In genomic region chr22:27107824-27108223, GRCh38 we compare ENCODE assay signal across 10 cellular contexts.
DNase-seq lines count a peak whose midpoint lies in the region; ATAC-seq and TF ChIP-seq lines count a peak whose summit lies in the region.
"Had no signal": no experiment of that assay in that cellular context is flagged by ENCODE, and none has a peak within 500 bp of the region (broad histone marks: within the 10 kb centered on the region; RNA-seq: fewer than 3 reads in every experiment).

No MANE protein-coding gene starts in this region.

- DNase-seq in Calu3 (peak; percentile 91), NCI-H2196 treated with DMSO at 0.1 percent for 48 hours (lab: John Stamatoyannopoulos, UW; ENCODE audit: unreplicated experiment) (peak; percentile 12), dermis blood vessel endothelial cell (peak; percentile 92), non-pigmented ciliary epithelial cell (ENCODE audit: low read depth) (peak; percentile 97), NAMALWA (ENCODE audit: low spot score) (no peak), NCI-H526 treated with DMSO at 0.1 percent for 48 hours (lab: John Stamatoyannopoulos, UW) (no peak)
- no peak for DNase-seq in stimulated activated naive CD4-positive, alpha-beta T cell (lab: John Stamatoyannopoulos, UW)

- no peak for TF ChIP-seq CTCF in Calu3 (IDR thresholded peaks at IDR 0.05; ENCODE audit: unreplicated experiment)

- CTCF ChIA-PET in Calu3 (lab: Charles Lee): interaction anchor here (0.6 to 0.7 kb wide), 2 partner anchors 19 to 1801 kb away, joined by 4 to 8 read pairs; no protein-coding TSS in a partner anchor

- intact Hi-C loops in Calu3 (cut with micrococcal nuclease; ENCODE audit: unreplicated experiment): no loop called here

- peak overlapping the region; percentile 41 for H3K27ac Mint-ChIP-seq in Calu3 (ENCODE audit: unreplicated experiment)
- H3K27ac Mint-ChIP-seq: memory B cell had no signal

- no peak overlapping the region for H3K4me3 Mint-ChIP-seq in Calu3 (ENCODE audit: low read depth, unreplicated experiment)
- H3K4me3 Mint-ChIP-seq: memory B cell had no signal

- no TSS peak for BruUV-seq in Calu3 (replicated peaks; lab: Mats Ljungman, UMichigan)

- H3K27me3 Mint-ChIP-seq in Calu3 (ENCODE audit: unreplicated experiment): no peaks in the 10 kb centered on the region

- ATAC-seq in GM18873 (IDR thresholded peaks at IDR 0.05; ENCODE audit: low FRiP score, unreplicated experiment): no peak
- ATAC-seq: GM12878 had no signal

- peaks cover under 1% of the 10 kb centered on the region for H3K36me3 Mint-ChIP-seq in Calu3 (ENCODE audit: insufficient read depth, unreplicated experiment)

- peaks cover 54% of the 10 kb centered on the region for H3K4me1 Mint-ChIP-seq in Calu3 (ENCODE audit: low read depth, unreplicated experiment)
- H3K4me1 Mint-ChIP-seq: memory B cell had no signal

- H3K9me3 Mint-ChIP-seq in Calu3 (ENCODE audit: low read depth, unreplicated experiment): peaks cover 4% of the 10 kb centered on the region

Comparison
In these comparisons a context has a peak if more than half of its experiments do, and no peak if none do; other contexts are left out.
1. DNase-seq: peak in Calu3 (single experiment), NCI-H2196 treated with DMSO at 0.1 percent for 48 hours (single experiment), dermis blood vessel endothelial cell (single experiment) and non-pigmented ciliary epithelial cell (single experiment); none in NAMALWA (single experiment), NCI-H526 treated with DMSO at 0.1 percent for 48 hours (single experiment) and stimulated activated naive CD4-positive, alpha-beta T cell (0 of 6).